8 cellular contexts compared by ENCODE assay signal in the genomic region with DNA sequence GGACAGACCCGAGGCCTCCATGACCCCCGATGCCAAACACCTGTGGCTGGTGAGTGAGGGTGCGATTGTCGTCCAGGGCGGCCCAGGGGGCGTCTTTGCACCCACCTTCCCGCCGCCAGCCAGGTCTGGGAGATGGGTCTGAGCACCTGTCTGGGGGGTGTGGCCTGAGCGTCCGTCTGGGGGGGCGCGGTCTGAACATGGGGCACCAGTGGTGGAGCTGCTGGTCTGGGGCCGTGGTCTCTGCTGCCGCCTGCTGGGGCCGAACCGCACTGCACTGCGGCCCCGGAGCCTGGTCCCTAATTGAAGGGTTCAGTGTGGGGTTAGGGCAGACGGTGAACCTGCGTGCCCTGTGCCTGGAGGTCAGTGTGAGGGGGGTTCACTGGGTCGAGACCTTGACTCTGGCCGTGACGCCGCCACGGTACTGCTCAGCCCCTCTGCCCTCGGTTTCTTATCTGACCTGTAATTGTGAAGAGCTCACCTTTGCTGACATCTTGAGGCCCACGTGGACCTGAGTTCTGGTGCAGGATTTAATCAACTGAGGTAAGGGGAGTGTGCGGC. TPM values are rescaled to one million over a fixed set of nuclear protein-coding genes. Genes with fewer than 3 reads are reported as not detected.
DNase-seq lines count a peak whose midpoint lies in the region; ATAC-seq and TF ChIP-seq lines count a peak whose summit lies in the region.

No MANE protein-coding gene starts in this region.

- H2BK5ac ChIP-seq in neuronal stem cell (ENCODE audit: low read length) = no peak overlapping the region

- WGBS in GM23248 (ENCODE audit: low coverage in 1 of 2, low lambda C conversion rate in 2 of 2, missing lambda C conversion rate in 2 of 2), 2 experiments = 14 to 16% methylated on average over 23 to 25 of the region's 28 CpGs
- WGBS in esophagus muscularis mucosa = 51% methylated on average over 9 of the region's 28 CpGs
- WGBS in neuronal stem cell (ENCODE audit: extremely low coverage in 2 of 2, insufficient read length in 2 of 2, insufficient replicate concordance in 1 of 2), 2 donors = no CpG with 5 or more reads among the region's 28 CpGs

- DNase-seq in AG10803 (ENCODE audit: low read depth) (peak; percentile 24), GM23248 (peak; percentile 58), OCI-M2 (lab: John Stamatoyannopoulos, UW; ENCODE audit: unreplicated experiment) (peak; percentile 17), activated T-cell treated with anti-CD3 and anti-CD28 coated beads for 4 hours (peak; percentile 66), esophagus muscularis mucosa (ENCODE audit: extremely low spot score) (no peak), neuronal stem cell (ENCODE audit: low spot score) (peak; percentile 48), thoracic aorta (ENCODE audit: low spot score) (no peak), GF-D8 (lab: John Stamatoyannopoulos, UW) (no peak)

- H3K9ac ChIP-seq in GM23248 (no peak overlapping the region), neuronal stem cell (ENCODE audit: low read depth, low read length, poor library complexity) (peak overlapping the region; percentile 21)

- no peak overlapping the region for H3K4me2 ChIP-seq in GM23248 (ENCODE audit: unreplicated experiment)
- peak overlapping the region; percentile 25 for H3K4me2 ChIP-seq in neuronal stem cell (ENCODE audit: insufficient read depth, low read length, poor library complexity, severe bottlenecking)

- peaks cover 14% of the 10 kb centered on the region; the same call in 1 of the 2 replicates for H3F3A ChIP-seq in GM23248 (ENCODE audit: insufficient read depth)

- TF ChIP-seq POLR2A in esophagus muscularis mucosa (IDR thresholded peaks at IDR 0.05; ENCODE audit: low read depth) = no peak

- no peak overlapping the region for H4K91ac ChIP-seq in neuronal stem cell (ENCODE audit: low read depth, low read length, poor library complexity)

- no peak for TF ChIP-seq EP300 in esophagus muscularis mucosa (IDR thresholded peaks at IDR 0.05)

- no peak for ATAC-seq in thoracic aorta (ENCODE audit: insufficient number of reproducible peaks, low FRiP score, low read depth)

- H4K20me1 ChIP-seq in GM23248 (ENCODE audit: insufficient read depth) = no peaks in the 10 kb centered on the region

- H3K14ac ChIP-seq in neuronal stem cell (ENCODE audit: low read length) = no peak overlapping the region

- H3K79me1 ChIP-seq in neuronal stem cell (ENCODE audit: low read depth, low read length) = peaks cover 3% of the 10 kb centered on the region

- peak overlapping the region; percentile 34 for H3K23ac ChIP-seq in neuronal stem cell (ENCODE audit: low read depth, low read length, poor library complexity)

- H2AK5ac ChIP-seq in neuronal stem cell (ENCODE audit: low read depth, low read length) = peak overlapping the region; percentile 81

- TF ChIP-seq CTCF in AG10803 (conservative IDR thresholded peaks at IDR 0.05; ENCODE audit: low read length) (peak; percentile 85), esophagus muscularis mucosa (IDR thresholded peaks at IDR 0.05) (peak; percentile 94 to 100 (median 96)), thoracic aorta (IDR thresholded peaks at IDR 0.05) (peak; percentile 95)

- H3K36me3 ChIP-seq in GM23248 (ENCODE audit: low read depth) (no peaks in the 10 kb centered on the region), esophagus muscularis mucosa (peaks cover 0 to 3% (median 0%) of the 10 kb centered on the region in 4 donors), neuronal stem cell (replicated peaks in 1 of 2; ENCODE audit: control insufficient read depth in 2 of 2, insufficient read depth in 2 of 2, low read length in 2 of 2) (peaks cover 15 to 75% of the 10 kb centered on the region in 2 donors), thoracic aorta (no peaks in the 10 kb centered on the region)

- no peak overlapping the region for H2BK12ac ChIP-seq in neuronal stem cell (ENCODE audit: low read length)

- H3K4ac ChIP-seq in neuronal stem cell (ENCODE audit: low read length) = no peak overlapping the region

- peak overlapping the region; percentile 71 for H3K18ac ChIP-seq in neuronal stem cell (ENCODE audit: low read length)

- intact Hi-C loops in esophagus muscularis mucosa (cut with DNase I) = loop anchor here (5.0 to 10.0 kb wide), 3 partner anchors 46 to 156 kb away; partner anchors contain the start of genes FANCA and SPATA2L

- H3K9me3 ChIP-seq in GM23248 (ENCODE audit: low read depth) = no peaks in the 10 kb centered on the region
- no peaks in the 10 kb centered on the region for H3K9me3 ChIP-seq in esophagus muscularis mucosa
- H3K9me3 ChIP-seq in neuronal stem cell (replicated peaks in 1 of 2; ENCODE audit: control insufficient read depth in 2 of 2, insufficient read depth in 1 of 2, low read depth in 1 of 2, low read length in 2 of 2) = no peaks in the 10 kb centered on the region
- H3K9me3 ChIP-seq in thoracic aorta = no peaks in the 10 kb centered on the region

- peaks cover 11% of the 10 kb centered on the region for H3K4me1 ChIP-seq in GM23248 (ENCODE audit: insufficient read depth)
- H3K4me1 ChIP-seq in esophagus muscularis mucosa = peaks cover 13 to 19% (median 15%) of the 10 kb centered on the region in 4 donors
- no peaks in the 10 kb centered on the region for H3K4me1 ChIP-seq in neuronal stem cell (ENCODE audit: control insufficient read depth in 2 of 2, insufficient read depth in 1 of 2, low read depth in 1 of 2, low read length in 2 of 2)
- H3K4me1 ChIP-seq in thoracic aorta (ENCODE audit: control insufficient read depth in 1 of 2, low read depth in 2 of 2) = no peaks in the 10 kb centered on the region

- H3K9me2 ChIP-seq in GM23248 (ENCODE audit: insufficient read depth) = no peaks in the 10 kb centered on the region

- no peaks in the 10 kb centered on the region for H3K79me2 ChIP-seq in GM23248 (ENCODE audit: insufficient read depth)

- in situ Hi-C loops in GM23248 (cut with MboI) = no loop called here

- no peak overlapping the region for H3K4me3 ChIP-seq in AG10803 (ENCODE audit: low read length)
- H3K4me3 ChIP-seq in GM23248 = no peak overlapping the region
- H3K4me3 ChIP-seq in esophagus muscularis mucosa = no peak overlapping the region
- H3K4me3 ChIP-seq in neuronal stem cell (ENCODE audit: low read length in 2 of 2) = no peak overlapping the region
- no peak overlapping the region for H3K4me3 ChIP-seq in thoracic aorta

- no peaks in the 10 kb centered on the region for H3K27me3 ChIP-seq in GM23248 (replicated peaks; ENCODE audit: insufficient read depth)
- H3K27me3 ChIP-seq in esophagus muscularis mucosa = no peaks in the 10 kb centered on the region
- H3K27me3 ChIP-seq in neuronal stem cell (ENCODE audit: control insufficient read depth in 3 of 3, insufficient read depth in 3 of 3, low read depth in 1 of 3, low read length in 3 of 3) = no peaks in the 10 kb centered on the region
- no peaks in the 10 kb centered on the region for H3K27me3 ChIP-seq in thoracic aorta (replicated peaks; ENCODE audit: insufficient read depth)

- H4K8ac ChIP-seq in neuronal stem cell (ENCODE audit: low read depth, low read length) = peak overlapping the region; percentile 92

- H3K27ac ChIP-seq in GM23248 = no peak overlapping the region
- H3K27ac ChIP-seq in esophagus muscularis mucosa (replicated peaks in 1 of 4) = no peak overlapping the region
- no peak overlapping the region for H3K27ac ChIP-seq in neuronal stem cell (replicated peaks; ENCODE audit: low read length)
- no peak overlapping the region for H3K27ac ChIP-seq in thoracic aorta

- H2AFZ ChIP-seq in GM23248 = no peak overlapping the region
- no peak overlapping the region for H2AFZ ChIP-seq in neuronal stem cell (ENCODE audit: low read length)

- no peak overlapping the region for H2BK120ac ChIP-seq in neuronal stem cell (ENCODE audit: low read depth, low read length)

- H2BK15ac ChIP-seq in neuronal stem cell (ENCODE audit: low read length) = no peak overlapping the region

RNA-seq across cellular contexts. Expression of gene TCF25, which starts 12.6 kb away (rescaled TPM):
- total RNA-seq in GM23248 (2014; rRNA removed; shearing (Covaris generic)) = 143 and 166 TPM in 2 replicates
- polyA plus RNA-seq in GM23248 (2016; fragmentation: Nextera tagmentation; extraction: Ambion mirVana) = 162 and 165 TPM in 2 replicates
- total RNA-seq in esophagus muscularis mucosa = 100 to 1,000 TPM; 126 to 151 (median 137) TPM
- polyA plus RNA-seq in neuronal stem cell (2013, experiment 1 of 2) = 136 TPM
- 136 TPM for polyA plus RNA-seq in neuronal stem cell (2013, experiment 2 of 2)
- total RNA-seq in thoracic aorta = 100 to 1,000 TPM; 166 to 247 TPM

RNA-seq across cellular contexts. Expression of gene SPIRE2, which starts 32.6 kb away (rescaled TPM):
- total RNA-seq in GM23248 (2014; rRNA removed; shearing (Covaris generic)) = 3.6 TPM in 1 of 2 replicates, not detected in the other
- polyA plus RNA-seq in GM23248 (2016; fragmentation: Nextera tagmentation; extraction: Ambion mirVana) = 0.55 and 0.79 TPM in 2 replicates
- total RNA-seq in esophagus muscularis mucosa (1 to 10 TPM; 1.8 to 7.2 (median 4.2) TPM), thoracic aorta (1 to 10 TPM in 1 of 2 donors, not detected in 1; 2.0 TPM)
- 7.0 TPM for polyA plus RNA-seq in neuronal stem cell (2013, experiment 1 of 2)
- polyA plus RNA-seq in neuronal stem cell (2013, experiment 2 of 2) = 7.0 TPM

RNA-seq across cellular contexts. Expression of gene FANCA, which starts 44.4 kb away (rescaled TPM):
- 10.6 and 12.4 TPM in 2 replicates for total RNA-seq in GM23248 (2014; rRNA removed; shearing (Covaris generic))
- 6.5 and 7.9 TPM in 2 replicates for polyA plus RNA-seq in GM23248 (2016; fragmentation: Nextera tagmentation; extraction: Ambion mirVana)
- 1 to 10 TPM in 2 of 4 donors, under 1 TPM in 2; 0.17 to 3.0 (median 0.95) TPM for total RNA-seq in esophagus muscularis mucosa
- 18.4 TPM for polyA plus RNA-seq in neuronal stem cell (2013, experiment 1 of 2)
- 21.0 TPM for polyA plus RNA-seq in neuronal stem cell (2013, experiment 2 of 2)
- total RNA-seq in thoracic aorta = 1 to 10 TPM; 2.5 to 3.7 TPM

RNA-seq across cellular contexts. Expression of gene MC1R, which starts 57.8 kb away (rescaled TPM):
- 5.6 and 7.7 TPM in 2 replicates for total RNA-seq in GM23248 (2014; rRNA removed; shearing (Covaris generic))
- 3.8 and 4.0 TPM in 2 replicates for polyA plus RNA-seq in GM23248 (2016; fragmentation: Nextera tagmentation; extraction: Ambion mirVana)
- total RNA-seq in esophagus muscularis mucosa = 1 to 10 TPM; 2.0 to 5.0 (median 2.9) TPM
- 2.1 TPM for polyA plus RNA-seq in neuronal stem cell (2013, experiment 1 of 2)
- polyA plus RNA-seq in neuronal stem cell (2013, experiment 2 of 2) = 2.1 TPM
- total RNA-seq in thoracic aorta = 10 to 100 TPM; 13.1 to 19.3 TPM

Comparison
In these comparisons a context has a peak if more than half of its experiments do, and no peak if none do; other contexts are left out.
1. DNase-seq: peak in AG10803 (single experiment), GM23248 (single experiment), OCI-M2 (single experiment), activated T-cell treated with anti-CD3 and anti-CD28 coated beads for 4 hours (single experiment) and neuronal stem cell (single experiment); none in esophagus muscularis mucosa (single experiment), thoracic aorta (single experiment) and GF-D8 (single experiment).
2. Peak in every context shown above with its lines, with median percentiles within 50 percentile points of each other: CTCF ChIP-seq.